ENCODE assay signal across 11 cellular contexts in genomic region chr16:27428035-27428785, GRCh38. TPM values are rescaled to one million over a fixed set of nuclear protein-coding genes. Genes with fewer than 3 reads are reported as not detected.
A peak's percentile ranks its signal among the peaks of the same experiment; 100 is the strongest.
DNase-seq lines count a peak whose midpoint lies in the region; ATAC-seq and TF ChIP-seq lines count a peak whose summit lies in the region.
"Had no signal": no experiment of that assay in that cellular context is flagged by ENCODE, and none has a peak within 500 bp of the region (broad histone marks: within the 10 kb centered on the region; RNA-seq: fewer than 3 reads in every experiment).

No MANE protein-coding gene starts in this region.

- H3K9me3 ChIP-seq in CD4-positive, CD25-positive, alpha-beta regulatory T cell (ENCODE audit: control insufficient read depth in 2 of 2, low read length in 2 of 2) = peaks cover 0 to under 1% of the 10 kb centered on the region in 2 experiments
- peaks cover 0 to 2% of the 10 kb centered on the region in 2 donors for H3K9me3 ChIP-seq in lung (ENCODE audit: control insufficient read depth in 2 of 2, insufficient read depth in 1 of 2, low read length in 1 of 2)

- H3K27ac Mint-ChIP-seq in CD4-positive, CD25-positive, alpha-beta regulatory T cell = peak overlapping the region in 2 of 3 donors; percentile 69 to 91
- H3K27ac Mint-ChIP-seq: memory B cell had no signal

- peaks cover 19% of the 10 kb centered on the region for H3K4me1 ChIP-seq in CD4-positive, CD25-positive, alpha-beta regulatory T cell (ENCODE audit: control insufficient read depth, insufficient read depth, low read length, poor library complexity, severe bottlenecking)
- H3K4me1 ChIP-seq in lung (ENCODE audit: control insufficient read depth in 2 of 2, insufficient read depth in 2 of 2, low read length in 2 of 2) = no peaks in the 10 kb centered on the region

- 87 to 89% methylated on average over 4 of the region's 4 CpGs for WGBS in lung, 2 donors

- H3K4me3 Mint-ChIP-seq in CD4-positive, CD25-positive, alpha-beta regulatory T cell = peak overlapping the region in 1 of 4 donors; percentile 58
- H3K4me3 Mint-ChIP-seq: memory B cell had no signal

- H3K27me3 Mint-ChIP-seq in CD4-positive, CD25-positive, alpha-beta regulatory T cell = no peaks in the 10 kb centered on the region

- ATAC-seq in CD4-positive, CD25-positive, alpha-beta regulatory T cell (ENCODE audit: low read depth in 2 of 2) = no peak
- ATAC-seq in lung (ENCODE audit: insufficient read depth, low FRiP score) = no peak

- no peaks in the 10 kb centered on the region for H3K27me3 ChIP-seq in CD4-positive, CD25-positive, alpha-beta regulatory T cell (ENCODE audit: control insufficient read depth, insufficient read depth, low read length)
- no peaks in the 10 kb centered on the region for H3K27me3 ChIP-seq in lung (ENCODE audit: control insufficient read depth, insufficient read depth)

- no peak for TF ChIP-seq CTCF in lung (IDR thresholded peaks at IDR 0.05; ENCODE audit: control extremely low read depth, extremely low read depth)

- peaks cover 0 to 2% (median 0%) of the 10 kb centered on the region in 7 donors for H3K9me3 Mint-ChIP-seq in CD4-positive, CD25-positive, alpha-beta regulatory T cell
- H3K9me3 Mint-ChIP-seq: IgD-negative memory B cell, memory B cell had no signal

- peaks cover 29% of the 10 kb centered on the region for H3K36me3 Mint-ChIP-seq in CD4-positive, CD25-positive, alpha-beta regulatory T cell
- H3K36me3 Mint-ChIP-seq: memory B cell had no signal

- H3K27ac ChIP-seq in CD4-positive, CD25-positive, alpha-beta regulatory T cell (ENCODE audit: insufficient read depth, low read length, poor library complexity, severe bottlenecking) = peak overlapping the region; percentile 23
- no peak overlapping the region for H3K27ac ChIP-seq in lung (ENCODE audit: low read depth in 1 of 2, low read length in 1 of 2)

- no peak overlapping the region for H3K4me3 ChIP-seq in CD4-positive, CD25-positive, alpha-beta regulatory T cell (ENCODE audit: low read depth, low read length)
- H3K4me3 ChIP-seq in lung = no peak overlapping the region

- H3K36me3 ChIP-seq in CD4-positive, CD25-positive, alpha-beta regulatory T cell (ENCODE audit: control insufficient read depth, insufficient read depth, low read length) = peaks cover 44% of the 10 kb centered on the region
- no peaks in the 10 kb centered on the region for H3K36me3 ChIP-seq in lung (ENCODE audit: control insufficient read depth in 2 of 2, insufficient read depth in 2 of 2, low read length in 2 of 2)

- no peak for DNase-seq in CD4-positive, CD25-positive, alpha-beta regulatory T cell
- peak; percentile 45 for DNase-seq in activated CD8-positive, alpha-beta memory T cell treated with anti-CD3 and anti-CD28 coated beads, Interleukin-2, amount 50 U/mL, for 48 hours
- DNase-seq in lung (ENCODE audit: low spot score) (peak; percentile 22), pons (ENCODE audit: low spot score) (no peak), GOT3 (lab: John Stamatoyannopoulos, UW) (no peak), NCI-H510A (lab: John Stamatoyannopoulos, UW) (no peak), anterior cingulate cortex (lab: John Stamatoyannopoulos, UW) (no peak)

- peak; percentile 40 for TF ChIP-seq POLR2A in GM19193 (IDR thresholded peaks at IDR 0.05; ENCODE audit: extremely low read depth, insufficient read depth, insufficient read length)

- peaks cover 18 to 78% (median 44%) of the 10 kb centered on the region in 4 donors for H3K4me1 Mint-ChIP-seq in CD4-positive, CD25-positive, alpha-beta regulatory T cell

RNA-seq across cellular contexts. Expression of gene IL21R, which starts 26.2 kb away (rescaled TPM):
- total RNA-seq in CD4-positive, CD25-positive, alpha-beta regulatory T cell = 63.1 TPM
- polyA plus RNA-seq in CD4-positive, CD25-positive, alpha-beta regulatory T cell = 10 to 100 TPM; 34.3 to 50.7 (median 37.3) TPM
- total RNA-seq in lung = 1 to 10 TPM; 3.4 to 6.3 TPM
- 1 to 10 TPM; 1.0 to 4.6 TPM for polyA plus RNA-seq in lung
- total RNA-seq: endothelial cell of umbilical vein had no signal

Comparison
In these comparisons a context has a peak if more than half of its experiments do, and no peak if none do; other contexts are left out.
1. DNase-seq: peak in activated CD8-positive, alpha-beta memory T cell treated with anti-CD3 and anti-CD28 coated beads, Interleukin-2, amount 50 U/mL, for 48 hours (single experiment) and lung (single experiment); none in CD4-positive, CD25-positive, alpha-beta regulatory T cell (0 of 3), pons (single experiment), GOT3 (single experiment), NCI-H510A (single experiment) and anterior cingulate cortex (0 of 58).